Comparison of ENCODE assay signal across 9 cellular contexts in the genomic region with DNA sequence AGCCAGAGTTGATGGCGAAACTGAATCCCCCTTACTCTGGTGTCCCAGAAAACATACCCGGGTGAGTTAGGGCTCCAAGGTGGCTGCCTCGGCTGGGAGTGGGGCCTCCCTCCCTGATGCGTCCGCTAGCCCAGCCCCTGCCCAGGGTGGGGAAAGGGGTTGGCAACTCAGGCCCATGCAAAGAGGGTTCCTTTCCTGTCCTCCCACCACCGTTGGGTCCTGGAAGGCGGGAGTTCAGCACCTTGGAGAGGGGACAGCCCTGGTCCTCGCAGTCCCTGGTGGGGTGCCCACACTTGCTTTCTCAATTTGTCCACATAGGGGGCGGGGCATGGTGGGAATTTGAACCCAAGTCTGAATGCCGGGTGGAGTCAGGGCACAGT. TPM values are rescaled to one million over a fixed set of nuclear protein-coding genes. Genes with fewer than 3 reads are reported as not detected.
DNase-seq lines count a peak whose midpoint lies in the region; ATAC-seq and TF ChIP-seq lines count a peak whose summit lies in the region.
"Had no signal": no experiment of that assay in that cellular context is flagged by ENCODE, and none has a peak within 500 bp of the region (broad histone marks: within the 10 kb centered on the region; RNA-seq: fewer than 3 reads in every experiment).

No MANE protein-coding gene starts in this region.

- POLR2A ChIA-PET in HCT116 (lab: Charles Lee) = no interaction called here

- H3K27me3 ChIP-seq in HCT116 (ENCODE audit: insufficient read depth, low read length) (no peaks in the 10 kb centered on the region), right lobe of liver (no peaks in the 10 kb centered on the region), tibial artery (no peaks in the 10 kb centered on the region)

- ATAC-seq in HCT116 (peak; percentile 37), right lobe of liver (peak; percentile 19 to 52 (median 28)), HG02852 (IDR thresholded peaks at IDR 0.05; ENCODE audit: unreplicated experiment) (no peak)

- no peak overlapping the region for H2AFZ ChIP-seq in HCT116 (ENCODE audit: low read depth, low read length, poor library complexity, severe bottlenecking)

- H3K4me2 ChIP-seq in HCT116 (ENCODE audit: low read length) = no peak overlapping the region

- peaks cover 2 to 23% of the 10 kb centered on the region in 2 experiments; a peak in 2 of 4 replicates for H3K36me3 ChIP-seq in HCT116 (ENCODE audit: control insufficient read depth in 1 of 2, insufficient read depth in 2 of 2, low read length in 2 of 2)
- peaks cover 0 to 13% (median under 1%) of the 10 kb centered on the region in 4 donors for H3K36me3 ChIP-seq in right lobe of liver
- H3K36me3 ChIP-seq in tibial artery = peaks cover 20 to 44% (median 26%) of the 10 kb centered on the region in 3 donors

- H4K20me1 ChIP-seq in HCT116 (ENCODE audit: insufficient read depth) = no peaks in the 10 kb centered on the region

- H3K4me3 ChIP-seq in HCT116 (replicated peaks in 1 of 2; ENCODE audit: low read depth in 1 of 2, low read length in 2 of 2) = no peak overlapping the region
- H3K4me3 ChIP-seq in right lobe of liver = no peak overlapping the region
- no peak overlapping the region for H3K4me3 ChIP-seq in tibial artery

- no TSS peak for BruUV-seq in HCT116 (replicated peaks; lab: Mats Ljungman, UMichigan)

- intact Hi-C loops in HCT116 (cut with micrococcal nuclease) = no loop called here
- intact Hi-C loops in right lobe of liver (cut with DNase I) = no loop called here
- intact Hi-C loops in tibial artery (cut with DNase I; ENCODE audit: low total_unique reads) = no loop called here

- TF ChIP-seq RAD21 in HCT116 (IDR thresholded peaks at IDR 0.05; ENCODE audit: low read depth) = no peak

- CTCF ChIA-PET in HCT116 (lab: Charles Lee) = no interaction called here

- no peaks in the 10 kb centered on the region for H3K9me2 ChIP-seq in HCT116 (ENCODE audit: insufficient read depth)

- RAD21 ChIA-PET in HCT116 (lab: Charles Lee; ENCODE audit: low non-redundant PET in 1 of 2, low total read pairs in 2 of 2, uncharacterized antibody in 2 of 2, unreplicated experiment in 2 of 2) = no interaction called here

- no CpG with 5 or more reads among the region's 10 CpGs for WGBS in right lobe of liver (ENCODE audit: insufficient coverage, low coverage, low lambda C conversion rate, missing lambda C conversion rate)

- H3K9ac ChIP-seq in HCT116 (ENCODE audit: low read length) = no peak overlapping the region

- H3K9me3 ChIP-seq in HCT116 (ENCODE audit: control insufficient read depth in 1 of 2, insufficient read depth in 1 of 2, low read depth in 1 of 2, low read length in 2 of 2) (no peaks in the 10 kb centered on the region), right lobe of liver (no peaks in the 10 kb centered on the region), tibial artery (no peaks in the 10 kb centered on the region)

- H3K79me2 ChIP-seq in HCT116 (ENCODE audit: insufficient read depth, low read length) = peaks cover 26% of the 10 kb centered on the region

- H3K4me1 ChIP-seq in HCT116 (ENCODE audit: control insufficient read depth in 1 of 2, insufficient read depth in 2 of 2, low read length in 2 of 2) (peaks cover 0 to 14% of the 10 kb centered on the region in 2 experiments; a peak in 2 of 4 replicates), right lobe of liver (peaks cover 0 to 2% (median 0%) of the 10 kb centered on the region in 4 donors), tibial artery (peaks cover 0 to 13% (median 3%) of the 10 kb centered on the region in 4 donors)

- TF ChIP-seq POLR2A in HCT116 (IDR thresholded peaks at IDR 0.05; ENCODE audit: borderline replicate concordance, extremely low read depth, insufficient read depth, insufficient read length) = no peak
- TF ChIP-seq POLR2A in right lobe of liver (IDR thresholded peaks at IDR 0.05) = no peak

- H3K27ac ChIP-seq in HCT116 (ENCODE audit: low read depth, low read length) (no peak overlapping the region), right lobe of liver (no peak overlapping the region), tibial artery (no peak overlapping the region)

- peak; percentile 29 for DNase-seq in D341Med (ENCODE audit: low spot score)
- DNase-seq in HCT116 (ENCODE audit: low read depth, low spot score) = no peak
- DNase-seq in astrocyte of the hippocampus (ENCODE audit: low read depth, low spot score) = peak; percentile 52
- DNase-seq in right lobe of liver = no peak
- no peak for DNase-seq in NCI-H1417 treated with DMSO at 0.1 percent for 48 hours (lab: John Stamatoyannopoulos, UW)
- no peak for DNase-seq in GDM1 (lab: John Stamatoyannopoulos, UW)
- no peak for DNase-seq in tibial artery

- TF ChIP-seq CTCF in HCT116 (IDR thresholded peaks at IDR 0.05 in 2 of 3, conservative IDR thresholded peaks at IDR 0.05 in 1 of 3; ENCODE audit: borderline replicate concordance in 1 of 3, insufficient read depth in 1 of 3, low read depth in 2 of 3, low read length in 2 of 3) (no peak), right lobe of liver (IDR thresholded peaks at IDR 0.05) (no peak), tibial artery (IDR thresholded peaks at IDR 0.05) (no peak)

TF ChIP-seq in HCT116, 20 proteins besides CTCF, POLR2A, EP300 and RAD21 (continues in another document):
- TF ChIP-seq CBX3 (IDR thresholded peaks at IDR 0.05; ENCODE audit: low read depth) (no peak), SRF (IDR thresholded peaks at IDR 0.05; ENCODE audit: low read depth) (no peak), EZH2 (IDR thresholded peaks at IDR 0.05) (no peak), ZFX (IDR thresholded peaks at IDR 0.05) (no peak), ZNF274 (IDR thresholded peaks at IDR 0.05; ENCODE audit: low read depth, low read length) (no peak), POLR2AphosphoS5 (IDR thresholded peaks at IDR 0.05; ENCODE audit: low read depth, low read length) (no peak), FOSL1 (IDR thresholded peaks at IDR 0.05; ENCODE audit: low read depth) (no peak), SP1 (IDR thresholded peaks at IDR 0.05; ENCODE audit: low read depth) (no peak), SIN3A (IDR thresholded peaks at IDR 0.05; ENCODE audit: low read depth) (no peak), EZH2phosphoT487 (IDR thresholded peaks at IDR 0.05; ENCODE audit: borderline replicate concordance) (no peak)
- TF ChIP-seq, protein P1, sequence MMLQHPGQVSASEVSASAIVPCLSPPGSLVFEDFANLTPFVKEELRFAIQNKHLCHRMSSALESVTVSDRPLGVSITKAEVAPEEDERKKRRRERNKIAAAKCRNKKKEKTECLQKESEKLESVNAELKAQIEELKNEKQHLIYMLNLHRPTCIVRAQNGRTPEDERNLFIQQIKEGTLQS (IDR thresholded peaks at IDR 0.05) = no peak
- TF ChIP-seq, protein P2, sequence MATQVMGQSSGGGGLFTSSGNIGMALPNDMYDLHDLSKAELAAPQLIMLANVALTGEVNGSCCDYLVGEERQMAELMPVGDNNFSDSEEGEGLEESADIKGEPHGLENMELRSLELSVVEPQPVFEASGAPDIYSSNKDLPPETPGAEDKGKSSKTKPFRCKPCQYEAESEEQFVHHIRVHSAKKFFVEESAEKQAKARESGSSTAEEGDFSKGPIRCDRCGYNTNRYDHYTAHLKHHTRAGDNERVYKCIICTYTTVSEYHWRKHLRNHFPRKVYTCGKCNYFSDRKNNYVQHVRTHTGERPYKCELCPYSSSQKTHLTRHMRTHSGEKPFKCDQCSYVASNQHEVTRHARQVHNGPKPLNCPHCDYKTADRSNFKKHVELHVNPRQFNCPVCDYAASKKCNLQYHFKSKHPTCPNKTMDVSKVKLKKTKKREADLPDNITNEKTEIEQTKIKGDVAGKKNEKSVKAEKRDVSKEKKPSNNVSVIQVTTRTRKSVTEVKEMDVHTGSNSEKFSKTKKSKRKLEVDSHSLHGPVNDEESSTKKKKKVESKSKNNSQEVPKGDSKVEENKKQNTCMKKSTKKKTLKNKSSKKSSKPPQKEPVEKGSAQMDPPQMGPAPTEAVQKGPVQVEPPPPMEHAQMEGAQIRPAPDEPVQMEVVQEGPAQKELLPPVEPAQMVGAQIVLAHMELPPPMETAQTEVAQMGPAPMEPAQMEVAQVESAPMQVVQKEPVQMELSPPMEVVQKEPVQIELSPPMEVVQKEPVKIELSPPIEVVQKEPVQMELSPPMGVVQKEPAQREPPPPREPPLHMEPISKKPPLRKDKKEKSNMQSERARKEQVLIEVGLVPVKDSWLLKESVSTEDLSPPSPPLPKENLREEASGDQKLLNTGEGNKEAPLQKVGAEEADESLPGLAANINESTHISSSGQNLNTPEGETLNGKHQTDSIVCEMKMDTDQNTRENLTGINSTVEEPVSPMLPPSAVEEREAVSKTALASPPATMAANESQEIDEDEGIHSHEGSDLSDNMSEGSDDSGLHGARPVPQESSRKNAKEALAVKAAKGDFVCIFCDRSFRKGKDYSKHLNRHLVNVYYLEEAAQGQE (IDR thresholded peaks at IDR 0.05; ENCODE audit: low read depth) = no peak; the same call in 1 of the 2 replicates
- TF ChIP-seq, protein P3, sequence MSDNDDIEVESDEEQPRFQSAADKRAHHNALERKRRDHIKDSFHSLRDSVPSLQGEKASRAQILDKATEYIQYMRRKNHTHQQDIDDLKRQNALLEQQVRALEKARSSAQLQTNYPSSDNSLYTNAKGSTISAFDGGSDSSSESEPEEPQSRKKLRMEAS (IDR thresholded peaks at IDR 0.05) = no peak
- TF ChIP-seq, protein P4, sequence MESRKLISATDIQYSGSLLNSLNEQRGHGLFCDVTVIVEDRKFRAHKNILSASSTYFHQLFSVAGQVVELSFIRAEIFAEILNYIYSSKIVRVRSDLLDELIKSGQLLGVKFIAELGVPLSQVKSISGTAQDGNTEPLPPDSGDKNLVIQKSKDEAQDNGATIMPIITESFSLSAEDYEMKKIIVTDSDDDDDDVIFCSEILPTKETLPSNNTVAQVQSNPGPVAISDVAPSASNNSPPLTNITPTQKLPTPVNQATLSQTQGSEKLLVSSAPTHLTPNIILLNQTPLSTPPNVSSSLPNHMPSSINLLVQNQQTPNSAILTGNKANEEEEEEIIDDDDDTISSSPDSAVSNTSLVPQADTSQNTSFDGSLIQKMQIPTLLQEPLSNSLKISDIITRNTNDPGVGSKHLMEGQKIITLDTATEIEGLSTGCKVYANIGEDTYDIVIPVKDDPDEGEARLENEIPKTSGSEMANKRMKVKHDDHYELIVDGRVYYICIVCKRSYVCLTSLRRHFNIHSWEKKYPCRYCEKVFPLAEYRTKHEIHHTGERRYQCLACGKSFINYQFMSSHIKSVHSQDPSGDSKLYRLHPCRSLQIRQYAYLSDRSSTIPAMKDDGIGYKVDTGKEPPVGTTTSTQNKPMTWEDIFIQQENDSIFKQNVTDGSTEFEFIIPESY (IDR thresholded peaks at IDR 0.05; ENCODE audit: extremely low read depth, insufficient replicate concordance, low read length) = no peak

RNA-seq across cellular contexts. Expression of a gene that starts 6.1 kb away (rescaled TPM):
- total RNA-seq in HCT116 (2021; ENCODE audit: unreplicated experiment) (150 TPM), right lobe of liver (10 to 100 TPM; 24.3 to 72.8 (median 31.6) TPM)
- 140 and 159 TPM in 2 replicates for polyA plus RNA-seq in HCT116 (2012)

RNA-seq across cellular contexts. Expression of a gene that starts 6.7 kb away (rescaled TPM):
- total RNA-seq in HCT116 (2021; ENCODE audit: unreplicated experiment) = 0.25 TPM
- polyA plus RNA-seq in HCT116 (2012) = 1.0 and 1.4 TPM in 2 replicates
- 100 to 1,000 TPM; 144 to 222 (median 185) TPM for total RNA-seq in right lobe of liver
- total RNA-seq: SK-MEL-5 had no signal

RNA-seq across cellular contexts. Expression of a gene that starts 41.3 kb away (rescaled TPM):
- total RNA-seq in HCT116 (2021; ENCODE audit: unreplicated experiment) = 155 TPM
- 81.8 and 102 TPM in 2 replicates for polyA plus RNA-seq in HCT116 (2012)
- total RNA-seq in right lobe of liver = 10 to 100 TPM; 57.2 to 84.4 (median 73.8) TPM

RNA-seq across cellular contexts. Expression of a gene that starts 45.9 kb away (rescaled TPM):
- total RNA-seq in HCT116 (2021; ENCODE audit: unreplicated experiment) = 80.7 TPM
- 54.2 and 62.1 TPM in 2 replicates for polyA plus RNA-seq in HCT116 (2012)
- total RNA-seq in right lobe of liver = 10 to 100 TPM; 13.4 to 32.4 (median 20.7) TPM

Comparison
In these comparisons a context has a peak if more than half of its experiments do, and no peak if none do; other contexts are left out.
1. DNase-seq: peak in D341Med (single experiment) and astrocyte of the hippocampus (single experiment); none in HCT116 (single experiment), right lobe of liver (0 of 3), NCI-H1417 treated with DMSO at 0.1 percent for 48 hours (single experiment), GDM1 (single experiment) and tibial artery (0 of 2).
2. RNA of a gene that starts 6.7 kb away (total RNA-seq): 144 to 222 TPM in right lobe of liver; 0.25 TPM in HCT116 (single experiment); every median in the first group is over 100 times any median in the second.